In the genomic region with DNA sequence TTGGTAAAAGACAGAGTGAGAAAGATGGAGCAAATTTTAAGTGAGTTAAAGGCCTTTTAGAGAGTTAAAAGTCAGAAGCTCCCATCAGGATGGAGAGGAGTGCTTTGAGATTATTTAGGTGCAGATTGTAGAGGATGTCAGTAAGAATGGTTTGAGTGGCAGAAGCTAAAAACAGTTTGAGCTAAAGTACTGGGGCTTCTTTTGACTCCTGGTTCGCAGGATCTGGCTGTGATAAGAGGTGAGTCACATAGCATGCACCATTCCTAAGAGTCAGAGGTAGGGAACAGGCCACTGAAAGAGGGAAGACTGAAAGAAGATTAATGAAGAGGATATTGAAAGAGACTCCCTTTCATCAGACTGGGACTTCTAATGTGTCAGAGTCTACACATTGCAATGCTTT, we compare ENCODE assay signal across 25 cellular contexts.
DNase-seq lines count a peak whose midpoint lies in the region; ATAC-seq and TF ChIP-seq lines count a peak whose summit lies in the region.
"Had no signal": no experiment of that assay in that cellular context is flagged by ENCODE, and none has a peak within 500 bp of the region (broad histone marks: within the 10 kb centered on the region; RNA-seq: fewer than 3 reads in every experiment).

No MANE protein-coding gene starts in this region.

- intact Hi-C loops in OCI-LY7 (cut with micrococcal nuclease; ENCODE audit: unreplicated experiment) = no loop called here

- ATAC-seq in WTC11 (peak; percentile 67), GM18870 (IDR thresholded peaks at IDR 0.05; ENCODE audit: unreplicated experiment) (no peak), GM21360 (IDR thresholded peaks at IDR 0.05; ENCODE audit: unreplicated experiment) (no peak)
- ATAC-seq: activated T-cell treated with anti-CD3 and anti-CD28 coated beads, Interleukin-2, amount 50 U/mL, for 4 hours; body of pancreas; right lobe of liver; SK-N-SH treated with all-trans-retinoic acid at 6 μM for 48 hours; stimulated activated memory B cell treated with anti-CD40 and anti-IgM and Interleukin-4, amounts not matched to agents 10 μg/mL and 1 μg/mL and 100 μg/mL, for 72 hours had no signal

- H3K36me3 Mint-ChIP-seq in WTC11 = no peaks in the 10 kb centered on the region
- H3K36me3 Mint-ChIP-seq: CD4-positive, CD25-positive, alpha-beta regulatory T cell; stimulated activated memory B cell treated with anti-CD40 and anti-IgM and Interleukin-4, amounts not matched to agents 10 μg/mL and 1 μg/mL and 100 μg/mL, for 72 hours had no signal

- no peak overlapping the region for H3K27ac ChIP-seq in OCI-LY7 (ENCODE audit: low read depth, low read length, poor library complexity, severe bottlenecking)
- H3K27ac ChIP-seq: 22Rv1, body of pancreas, right lobe of liver had no signal

- H3K27me3 Mint-ChIP-seq in WTC11 (ENCODE audit: low read depth) = no peaks in the 10 kb centered on the region
- H3K27me3 Mint-ChIP-seq: CD4-positive, CD25-positive, alpha-beta regulatory T cell; IgD-negative memory B cell; stimulated activated memory B cell treated with anti-CD40 and anti-IgM and Interleukin-4, amounts not matched to agents 10 μg/mL and 1 μg/mL and 100 μg/mL, for 72 hours had no signal

- H3K9me3 Mint-ChIP-seq in WTC11 = peaks cover 5% of the 10 kb centered on the region; the same call in 1 of the 2 replicates
- H3K9me3 Mint-ChIP-seq: neural crest cell had no signal

- peak overlapping the region; percentile 67; the same call in 1 of the 2 replicates for H3K27ac Mint-ChIP-seq in WTC11
- H3K27ac Mint-ChIP-seq: CD4-positive, CD25-positive, alpha-beta regulatory T cell; stimulated activated memory B cell treated with anti-CD40 and anti-IgM and Interleukin-4, amounts not matched to agents 10 μg/mL and 1 μg/mL and 100 μg/mL, for 72 hours had no signal

- H3K4me1 Mint-ChIP-seq in WTC11 = peaks cover 31% of the 10 kb centered on the region
- H3K4me1 Mint-ChIP-seq: CD4-positive, CD25-positive, alpha-beta regulatory T cell; IgD-negative memory B cell; stimulated activated memory B cell treated with anti-CD40 and anti-IgM and Interleukin-4, amounts not matched to agents 10 μg/mL and 1 μg/mL and 100 μg/mL, for 72 hours had no signal

- no peaks in the 10 kb centered on the region for H3K4me1 ChIP-seq in OCI-LY7 (ENCODE audit: insufficient read depth, low read length, poor library complexity, severe bottlenecking)
- H3K4me1 ChIP-seq: body of pancreas, right lobe of liver had no signal

- H3K4me2 ChIP-seq in OCI-LY7 (ENCODE audit: low read length) = no peak overlapping the region

- H2AFZ ChIP-seq in OCI-LY7 (ENCODE audit: low read length) = no peak overlapping the region

- H3K36me3 ChIP-seq in OCI-LY7 (ENCODE audit: insufficient read depth, low read length) = no peaks in the 10 kb centered on the region
- H3K36me3 ChIP-seq: right lobe of liver had no signal

- H3K4me3 Mint-ChIP-seq in WTC11 = no peak overlapping the region
- H3K4me3 Mint-ChIP-seq: activated T-cell treated with anti-CD3 and anti-CD28 coated beads, Interleukin-2, amount 50 U/mL, for 4 hours; CD4-positive, CD25-positive, alpha-beta regulatory T cell; IgD-negative memory B cell; neural crest cell; stimulated activated memory B cell treated with anti-CD40 and anti-IgM and Interleukin-4, amounts not matched to agents 10 μg/mL and 1 μg/mL and 100 μg/mL, for 72 hours had no signal

- CTCF ChIA-PET in WTC11 (lab: Charles Lee) = no interaction called here
- CTCF ChIA-PET in OCI-LY7 (lab: Charles Lee; ENCODE audit: unreplicated experiment) = no interaction called here

- TF ChIP-seq CTCF in WTC11 (IDR thresholded peaks at IDR 0.05) (no peak), OCI-LY7 (conservative IDR thresholded peaks at IDR 0.05; ENCODE audit: low read length) (no peak)

- H3K9me3 ChIP-seq in OCI-LY7 (ENCODE audit: low read length) = no peaks in the 10 kb centered on the region
- H3K9me3 ChIP-seq: body of pancreas, right lobe of liver had no signal

- no peaks in the 10 kb centered on the region for H3K9me2 ChIP-seq in OCI-LY7 (ENCODE audit: insufficient read depth, low read length)

- H3K4me3 ChIP-seq in OCI-LY7 (ENCODE audit: low read depth, low read length, poor library complexity, severe bottlenecking) = no peak overlapping the region
- H3K4me3 ChIP-seq: body of pancreas, right lobe of liver had no signal

- peak; percentile 8 for DNase-seq in DMS 273 (lab: John Stamatoyannopoulos, UW; ENCODE audit: unreplicated experiment)
- no peak for DNase-seq in DMS 273 treated with DMSO at 0.1 percent for 48 hours (lab: John Stamatoyannopoulos, UW)
- DNase-seq in WTC11 (ENCODE audit: low spot score) = no peak
- peak; percentile 1 for DNase-seq in iris pigment epithelial cell (ENCODE audit: low read depth)
- DNase-seq in renal cortical epithelial cell (ENCODE audit: low read depth) = peak; percentile 18
- no peak for DNase-seq in OCI-LY7 (ENCODE audit: low spot score)
- DNase-seq: activated CD4-positive, alpha-beta T cell treated with anti-CD3 and anti-CD28 coated beads for 48 hours; activated T-cell treated with anti-CD3 and anti-CD28 coated beads, Interleukin-2, amount 50 U/mL, for 4 hours; body of pancreas; CD4-positive, CD25-positive, alpha-beta regulatory T cell; H7; kidney; NCI-H1092 treated with DMSO at 0.1 percent for 48 hours; NCI-H187 treated with DMSO at 0.1 percent for 48 hours; posterior cingulate gyrus; right lobe of liver; stimulated activated CD4-positive, alpha-beta T cell treated with anti-CD3 and anti-CD28 coated beads, Interleukin-4, amount 100 ng/mL, for 4 hours; T-helper 2 cell had no signal

- no peaks in the 10 kb centered on the region for H3K79me2 ChIP-seq in OCI-LY7 (ENCODE audit: insufficient read depth, low read depth, low read length)

- POLR2A ChIA-PET in WTC11 (lab: Charles Lee) = no interaction called here
- POLR2A ChIA-PET in OCI-LY7 (lab: Charles Lee) = interaction anchor here (1.8 kb wide), 1 partner anchor 17 kb away, joined by 5 read pairs; no protein-coding TSS in a partner anchor

- H4K20me1 ChIP-seq in OCI-LY7 (ENCODE audit: insufficient read depth, low read length) = no peaks in the 10 kb centered on the region

- BruUV-seq in OCI-LY7 (replicated peaks; lab: Mats Ljungman, UMichigan) = no TSS peak

TF ChIP-seq in WTC11, 78 proteins besides CTCF, POLR2A, EP300 and RAD21 (continues in another document):
- TF ChIP-seq ELF4 (CRISPR knock-in tag; IDR thresholded peaks at IDR 0.05; ENCODE audit: low read depth) (no peak), ZNF232 (CRISPR knock-in tag; IDR thresholded peaks at IDR 0.05) (no peak), GTF2I (CRISPR knock-in tag; conservative IDR thresholded peaks at IDR 0.05) (no peak), NR1H2 (CRISPR knock-in tag; IDR thresholded peaks at IDR 0.05) (no peak), RELA (CRISPR knock-in tag; IDR thresholded peaks at IDR 0.05; ENCODE audit: borderline replicate concordance) (no peak), JAZF1 (CRISPR knock-in tag; IDR thresholded peaks at IDR 0.05) (no peak), NR3C1 (CRISPR knock-in tag; conservative IDR thresholded peaks at IDR 0.05; ENCODE audit: low read depth) (no peak)
- TF ChIP-seq, protein P1, sequence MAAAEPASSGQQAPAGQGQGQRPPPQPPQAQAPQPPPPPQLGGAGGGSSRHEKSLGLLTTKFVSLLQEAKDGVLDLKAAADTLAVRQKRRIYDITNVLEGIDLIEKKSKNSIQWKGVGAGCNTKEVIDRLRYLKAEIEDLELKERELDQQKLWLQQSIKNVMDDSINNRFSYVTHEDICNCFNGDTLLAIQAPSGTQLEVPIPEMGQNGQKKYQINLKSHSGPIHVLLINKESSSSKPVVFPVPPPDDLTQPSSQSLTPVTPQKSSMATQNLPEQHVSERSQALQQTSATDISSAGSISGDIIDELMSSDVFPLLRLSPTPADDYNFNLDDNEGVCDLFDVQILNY (CRISPR knock-in tag; IDR thresholded peaks at IDR 0.05) = no peak
- TF ChIP-seq, protein P2, sequence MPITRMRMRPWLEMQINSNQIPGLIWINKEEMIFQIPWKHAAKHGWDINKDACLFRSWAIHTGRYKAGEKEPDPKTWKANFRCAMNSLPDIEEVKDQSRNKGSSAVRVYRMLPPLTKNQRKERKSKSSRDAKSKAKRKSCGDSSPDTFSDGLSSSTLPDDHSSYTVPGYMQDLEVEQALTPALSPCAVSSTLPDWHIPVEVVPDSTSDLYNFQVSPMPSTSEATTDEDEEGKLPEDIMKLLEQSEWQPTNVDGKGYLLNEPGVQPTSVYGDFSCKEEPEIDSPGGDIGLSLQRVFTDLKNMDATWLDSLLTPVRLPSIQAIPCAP (CRISPR knock-in tag; IDR thresholded peaks at IDR 0.05) = no peak
- TF ChIP-seq, protein P3, sequence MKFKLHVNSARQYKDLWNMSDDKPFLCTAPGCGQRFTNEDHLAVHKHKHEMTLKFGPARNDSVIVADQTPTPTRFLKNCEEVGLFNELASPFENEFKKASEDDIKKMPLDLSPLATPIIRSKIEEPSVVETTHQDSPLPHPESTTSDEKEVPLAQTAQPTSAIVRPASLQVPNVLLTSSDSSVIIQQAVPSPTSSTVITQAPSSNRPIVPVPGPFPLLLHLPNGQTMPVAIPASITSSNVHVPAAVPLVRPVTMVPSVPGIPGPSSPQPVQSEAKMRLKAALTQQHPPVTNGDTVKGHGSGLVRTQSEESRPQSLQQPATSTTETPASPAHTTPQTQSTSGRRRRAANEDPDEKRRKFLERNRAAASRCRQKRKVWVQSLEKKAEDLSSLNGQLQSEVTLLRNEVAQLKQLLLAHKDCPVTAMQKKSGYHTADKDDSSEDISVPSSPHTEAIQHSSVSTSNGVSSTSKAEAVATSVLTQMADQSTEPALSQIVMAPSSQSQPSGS (CRISPR knock-in tag; IDR thresholded peaks at IDR 0.05; ENCODE audit: borderline replicate concordance, low read depth) = no peak
- TF ChIP-seq, protein P4, sequence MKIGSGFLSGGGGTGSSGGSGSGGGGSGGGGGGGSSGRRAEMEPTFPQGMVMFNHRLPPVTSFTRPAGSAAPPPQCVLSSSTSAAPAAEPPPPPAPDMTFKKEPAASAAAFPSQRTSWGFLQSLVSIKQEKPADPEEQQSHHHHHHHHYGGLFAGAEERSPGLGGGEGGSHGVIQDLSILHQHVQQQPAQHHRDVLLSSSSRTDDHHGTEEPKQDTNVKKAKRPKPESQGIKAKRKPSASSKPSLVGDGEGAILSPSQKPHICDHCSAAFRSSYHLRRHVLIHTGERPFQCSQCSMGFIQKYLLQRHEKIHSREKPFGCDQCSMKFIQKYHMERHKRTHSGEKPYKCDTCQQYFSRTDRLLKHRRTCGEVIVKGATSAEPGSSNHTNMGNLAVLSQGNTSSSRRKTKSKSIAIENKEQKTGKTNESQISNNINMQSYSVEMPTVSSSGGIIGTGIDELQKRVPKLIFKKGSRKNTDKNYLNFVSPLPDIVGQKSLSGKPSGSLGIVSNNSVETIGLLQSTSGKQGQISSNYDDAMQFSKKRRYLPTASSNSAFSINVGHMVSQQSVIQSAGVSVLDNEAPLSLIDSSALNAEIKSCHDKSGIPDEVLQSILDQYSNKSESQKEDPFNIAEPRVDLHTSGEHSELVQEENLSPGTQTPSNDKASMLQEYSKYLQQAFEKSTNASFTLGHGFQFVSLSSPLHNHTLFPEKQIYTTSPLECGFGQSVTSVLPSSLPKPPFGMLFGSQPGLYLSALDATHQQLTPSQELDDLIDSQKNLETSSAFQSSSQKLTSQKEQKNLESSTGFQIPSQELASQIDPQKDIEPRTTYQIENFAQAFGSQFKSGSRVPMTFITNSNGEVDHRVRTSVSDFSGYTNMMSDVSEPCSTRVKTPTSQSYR (CRISPR knock-in tag; IDR thresholded peaks at IDR 0.05) = no peak

Comparison
In these comparisons a context has a peak if more than half of its experiments do, and no peak if none do; other contexts are left out.
1. DNase-seq: peak in DMS 273 (single experiment), iris pigment epithelial cell (single experiment) and renal cortical epithelial cell (single experiment); none in DMS 273 treated with DMSO at 0.1 percent for 48 hours (single experiment), WTC11 (single experiment) and OCI-LY7 (single experiment).